8 cellular contexts compared by ENCODE assay signal in genomic region chr1:6491480-6491962, GRCh38. TPM values are rescaled to one million over a fixed set of nuclear protein-coding genes. Genes with fewer than 3 reads are reported as not detected.
DNase-seq lines count a peak whose midpoint lies in the region; ATAC-seq and TF ChIP-seq lines count a peak whose summit lies in the region.

TSS of gene PLEKHG5 (minus strand) at chr1:6491667. CDS start at chr1:6477571, 14,096 bp downstream.

- H3K27ac ChIP-seq in OCI-LY7 (ENCODE audit: low read depth, low read length, poor library complexity, severe bottlenecking) (peak within 1 kb of the TSS; percentile 56), vagina (peak within 1 kb of the TSS; percentile 90)
- H3K27ac ChIP-seq in effector memory CD4-positive, alpha-beta T cell (ENCODE audit: insufficient read depth, low read length, poor library complexity, severe bottlenecking) = peak within 1 kb of the TSS; percentile 65

- CTCF ChIA-PET in OCI-LY7 (lab: Charles Lee; ENCODE audit: unreplicated experiment) = no interaction called here

- peak; percentile 98 for DNase-seq in Daoy (ENCODE audit: low read depth)
- DNase-seq in OCI-LY7 (ENCODE audit: low spot score) = no peak
- no peak for DNase-seq in effector memory CD4-positive, alpha-beta T cell
- no peak for DNase-seq in vagina (ENCODE audit: extremely low spot score in 2 of 2)

- POLR2A ChIA-PET in OCI-LY7 (lab: Charles Lee) = interaction anchor here (0.6 kb wide), 1 partner anchor 218 kb away, joined by 3 read pairs; no protein-coding TSS in a partner anchor

- H3K79me2 ChIP-seq in OCI-LY7 (ENCODE audit: insufficient read depth, low read depth, low read length) = no peaks in the 10 kb centered on the region

- no peaks in the 10 kb centered on the region for H4K20me1 ChIP-seq in OCI-LY7 (ENCODE audit: insufficient read depth, low read length)

- peaks cover 14% of the 10 kb centered on the region for H3K4me1 ChIP-seq in OCI-LY7 (ENCODE audit: insufficient read depth, low read length, poor library complexity, severe bottlenecking)
- H3K4me1 ChIP-seq in effector memory CD4-positive, alpha-beta T cell (ENCODE audit: control insufficient read depth, insufficient read depth, low read length, poor library complexity, severe bottlenecking) = peaks cover 22% of the 10 kb centered on the region
- H3K4me1 ChIP-seq in mononuclear cell (ENCODE audit: insufficient read depth, low read length) = peaks cover 5% of the 10 kb centered on the region
- peaks cover 48% of the 10 kb centered on the region for H3K4me1 ChIP-seq in vagina

- intact Hi-C loops in OCI-LY7 (cut with micrococcal nuclease; ENCODE audit: unreplicated experiment) (loop anchor here (2.0 to 5.0 kb wide), 2 partner anchors 63 to 136 kb away; partner anchors contain the start of genes NOL9 and TAS1R1), vagina (cut with DNase I) (no loop called here)

- H3K4me3 ChIP-seq in OCI-LY7 (ENCODE audit: low read depth, low read length, poor library complexity, severe bottlenecking) (peak within 1 kb of the TSS; percentile 77), mononuclear cell (ENCODE audit: low read length) (peak within 1 kb of the TSS; percentile 30), vagina (peak within 1 kb of the TSS; percentile 52 to 58)
- peak within 1 kb of the TSS; percentile 83 for H3K4me3 ChIP-seq in effector memory CD4-positive, alpha-beta T cell (ENCODE audit: insufficient read depth, low read depth, low read length, poor library complexity, severe bottlenecking)

- ATAC-seq in HG02642 (IDR thresholded peaks at IDR 0.05; ENCODE audit: poor library complexity, unreplicated experiment) (no peak), GM21390 (IDR thresholded peaks at IDR 0.05; ENCODE audit: unreplicated experiment) (no peak), HG02798 (IDR thresholded peaks at IDR 0.05; ENCODE audit: poor library complexity, unreplicated experiment) (no peak)

- peak within 1 kb of the TSS; percentile 96 for H2AFZ ChIP-seq in OCI-LY7 (ENCODE audit: low read length)

- H3K27me3 ChIP-seq in effector memory CD4-positive, alpha-beta T cell (replicated peaks; ENCODE audit: control insufficient read depth, insufficient read depth, low read length, poor library complexity, severe bottlenecking) = peaks cover 1% of the 10 kb centered on the region
- H3K27me3 ChIP-seq in mononuclear cell (ENCODE audit: insufficient read depth, low read length) (peaks cover 2% of the 10 kb centered on the region), vagina (no peaks in the 10 kb centered on the region)

- H3K9me3 ChIP-seq in OCI-LY7 (ENCODE audit: low read length) = no peaks in the 10 kb centered on the region
- no peaks in the 10 kb centered on the region for H3K9me3 ChIP-seq in effector memory CD4-positive, alpha-beta T cell (ENCODE audit: control insufficient read depth, low read length)
- no peaks in the 10 kb centered on the region for H3K9me3 ChIP-seq in mononuclear cell (ENCODE audit: low read depth, low read length)
- H3K9me3 ChIP-seq in vagina = no peaks in the 10 kb centered on the region

- no TSS peak for BruUV-seq in OCI-LY7 (replicated peaks; lab: Mats Ljungman, UMichigan)

- TF ChIP-seq CTCF in OCI-LY7 (conservative IDR thresholded peaks at IDR 0.05; ENCODE audit: low read length) (no peak), vagina (IDR thresholded peaks at IDR 0.05) (no peak)

- peak within 1 kb of the TSS; percentile 99 for H3K4me2 ChIP-seq in OCI-LY7 (ENCODE audit: low read length)

- H3K9me2 ChIP-seq in OCI-LY7 (ENCODE audit: insufficient read depth, low read length) = no peaks in the 10 kb centered on the region

- no peak for TF ChIP-seq POLR2A in vagina (IDR thresholded peaks at IDR 0.05)

- H3K36me3 ChIP-seq in OCI-LY7 (ENCODE audit: insufficient read depth, low read length) = no peaks in the 10 kb centered on the region
- no peaks in the 10 kb centered on the region for H3K36me3 ChIP-seq in effector memory CD4-positive, alpha-beta T cell (ENCODE audit: control insufficient read depth, insufficient read depth, low read length)
- H3K36me3 ChIP-seq in vagina = no peaks in the 10 kb centered on the region

RNA-seq across cellular contexts. Expression of gene PLEKHG5, which starts in this region (rescaled TPM):
- total RNA-seq in Daoy (2014; rRNA removed; shearing (Covaris generic)) = 8.1 and 8.4 TPM in 2 replicates
- total RNA-seq in OCI-LY7 (2014; rRNA removed; shearing (Covaris generic)) = 0.67 and 1.6 TPM in 2 replicates
- total RNA-seq in OCI-LY7 (2022) (1.7 and 2.4 TPM in 2 replicates), mononuclear cell (2.1 TPM), vagina (17.2 TPM)

Comparison
In these comparisons a context has a peak if more than half of its experiments do, and no peak if none do; other contexts are left out.
1. H3K4me3 ChIP-seq: peak in every context shown above with its lines; median percentile 83 in effector memory CD4-positive, alpha-beta T cell; 77 in OCI-LY7; 55 in vagina; 30 in mononuclear cell.